10 cellular contexts compared by ENCODE assay signal in the genomic region with DNA sequence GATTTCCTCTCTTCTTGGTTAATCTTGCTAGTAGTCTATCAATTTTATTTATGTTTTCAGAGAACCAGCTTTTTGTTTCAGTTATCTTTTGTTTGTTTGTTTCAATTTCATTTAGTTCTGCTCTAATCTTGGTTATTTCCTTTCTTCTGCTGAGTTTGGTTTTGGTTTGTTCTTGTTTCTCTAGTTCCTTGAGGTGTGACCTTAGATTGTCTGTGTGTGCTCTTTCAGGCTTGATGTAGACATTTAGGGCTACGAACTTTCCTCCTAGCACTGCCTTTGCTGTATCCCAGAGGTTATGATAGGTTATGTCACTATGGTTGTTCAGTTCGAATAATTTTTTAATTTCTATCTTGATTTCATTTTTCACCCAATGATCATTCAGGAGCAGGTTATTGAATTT.
DNase-seq lines count a peak whose midpoint lies in the region; ATAC-seq and TF ChIP-seq lines count a peak whose summit lies in the region.
"Had no signal": no experiment of that assay in that cellular context is flagged by ENCODE, and none has a peak within 500 bp of the region (broad histone marks: within the 10 kb centered on the region; RNA-seq: fewer than 3 reads in every experiment).

No MANE protein-coding gene starts in this region.

- no peak overlapping the region for H3K4me3 Mint-ChIP-seq in CD4-positive, alpha-beta T cell
- H3K4me3 Mint-ChIP-seq in T-helper 2 cell treated with Interferon-gamma antibody and Interleukin-4, amounts not matched to agents 5 μg/mL and 100 μg/mL, for 36 hours = peak overlapping the region; percentile 13

- no peak for TF ChIP-seq POLR2A in testis (IDR thresholded peaks at IDR 0.05)

- CTCF ChIA-PET in CD4-positive, alpha-beta T cell (lab: Charles Lee) = interaction anchor here (0.7 to 1.2 kb wide), 2 partner anchors 11 to 19 kb away, joined by 3 read pairs; no protein-coding TSS in a partner anchor

- no peak for DNase-seq in CD4-positive, alpha-beta T cell
- DNase-seq in T-helper 2 cell treated with Interferon-gamma antibody and Interleukin-4, amounts not matched to agents 5 μg/mL and 100 μg/mL, for 36 hours (ENCODE audit: low spot score) = no peak
- DNase-seq in GM10266 (ENCODE audit: extremely low spot score) (no peak), COLO668 (lab: John Stamatoyannopoulos, UW; ENCODE audit: unreplicated experiment) (no peak), NCI-H1417 (lab: John Stamatoyannopoulos, UW) (no peak), testis (no peak)
- DNase-seq: glutamatergic neuron, nucleus accumbens had no signal

- H3K27me3 ChIP-seq in CD4-positive, alpha-beta T cell (ENCODE audit: control insufficient read depth, insufficient read depth, low read length) = no peaks in the 10 kb centered on the region
- H3K27me3 ChIP-seq in testis = no peaks in the 10 kb centered on the region

- POLR2A ChIA-PET in CD4-positive, alpha-beta T cell (lab: Charles Lee) = no interaction called here

- ATAC-seq in CD4-positive, alpha-beta T cell (ENCODE audit: poor library complexity) = no peak
- peak; percentile 66 for ATAC-seq in GM18867 (IDR thresholded peaks at IDR 0.05; ENCODE audit: unreplicated experiment)
- ATAC-seq in HG02852 (IDR thresholded peaks at IDR 0.05; ENCODE audit: unreplicated experiment) = peak; percentile 63

- H3K9me3 ChIP-seq in CD4-positive, alpha-beta T cell (ENCODE audit: control insufficient read depth, low read length) = no peaks in the 10 kb centered on the region
- H3K9me3 ChIP-seq in testis = no peaks in the 10 kb centered on the region

- no peaks in the 10 kb centered on the region for H3K27me3 Mint-ChIP-seq in CD4-positive, alpha-beta T cell
- no peaks in the 10 kb centered on the region for H3K27me3 Mint-ChIP-seq in T-helper 2 cell treated with Interferon-gamma antibody and Interleukin-4, amounts not matched to agents 5 μg/mL and 100 μg/mL, for 36 hours (ENCODE audit: low read depth)

- no peaks in the 10 kb centered on the region for H3K9me3 Mint-ChIP-seq in CD4-positive, alpha-beta T cell
- H3K9me3 Mint-ChIP-seq in T-helper 2 cell treated with Interferon-gamma antibody and Interleukin-4, amounts not matched to agents 5 μg/mL and 100 μg/mL, for 36 hours = no peaks in the 10 kb centered on the region

- no peak for TF ChIP-seq CTCF in CD4-positive, alpha-beta T cell (IDR thresholded peaks at IDR 0.05)
- TF ChIP-seq CTCF in GM10266 (IDR thresholded peaks at IDR 0.05; ENCODE audit: control insufficient read depth, insufficient read depth, low read depth, missing control alignments) (no peak), testis (IDR thresholded peaks at IDR 0.05) (no peak)

- H3K36me3 ChIP-seq in testis (ENCODE audit: low read depth, missing control alignments) = no peaks in the 10 kb centered on the region

- H3K27ac Mint-ChIP-seq in CD4-positive, alpha-beta T cell = peak overlapping the region; percentile 19
- H3K27ac Mint-ChIP-seq in T-helper 2 cell treated with Interferon-gamma antibody and Interleukin-4, amounts not matched to agents 5 μg/mL and 100 μg/mL, for 36 hours = peak overlapping the region; percentile 29

- intact Hi-C loops in CD4-positive, alpha-beta T cell (cut with DNase I, micrococcal nuclease) = no loop called here
- intact Hi-C loops in testis (cut with DNase I; ENCODE audit: low total_unique reads) = no loop called here

- no peak overlapping the region for H3K27ac ChIP-seq in CD4-positive, alpha-beta T cell (ENCODE audit: low read depth, low read length)
- H3K27ac ChIP-seq in testis = no peak overlapping the region

- H3K4me3 ChIP-seq in testis = no peak overlapping the region

- peaks cover 36% of the 10 kb centered on the region for H3K4me1 Mint-ChIP-seq in CD4-positive, alpha-beta T cell (ENCODE audit: low read depth)
- H3K4me1 Mint-ChIP-seq in T-helper 2 cell treated with Interferon-gamma antibody and Interleukin-4, amounts not matched to agents 5 μg/mL and 100 μg/mL, for 36 hours (ENCODE audit: low read depth) = peaks cover 30% of the 10 kb centered on the region

- no peaks in the 10 kb centered on the region for H3K4me1 ChIP-seq in testis

- 94 to 100% methylated on average over 2 of the region's 2 CpGs for WGBS in testis, 2 donors

- H3K36me3 Mint-ChIP-seq in CD4-positive, alpha-beta T cell (ENCODE audit: low read depth) = peaks cover 5% of the 10 kb centered on the region
- H3K36me3 Mint-ChIP-seq in T-helper 2 cell treated with Interferon-gamma antibody and Interleukin-4, amounts not matched to agents 5 μg/mL and 100 μg/mL, for 36 hours (ENCODE audit: low read depth) = peaks cover 46% of the 10 kb centered on the region
